ENCODE assay signal across 8 cellular contexts in genomic region chr2:88627055-88627855, GRCh38. TPM values are rescaled to one million over a fixed set of nuclear protein-coding genes. Genes with fewer than 3 reads are reported as not detected.
DNase-seq lines count a peak whose midpoint lies in the region; ATAC-seq lines count a peak whose summit lies in the region.

EIF2AK3 (minus strand) TSS chr2:88627464; CDS start chr2:88627274, 190 bp downstream.

- DNase-seq in C1 segment of cervical spinal cord (lab: John Stamatoyannopoulos, UW): peak; percentile 82 to 100 (median 99)
- DNase-seq in NCI-H748 treated with DMSO at 0.1 percent for 48 hours (lab: John Stamatoyannopoulos, UW): peak; percentile 98
- peak; percentile 78 to 96 for DNase-seq in activated CD4-positive, alpha-beta T cell treated with anti-CD3 and anti-CD28 coated beads, Interleukin-2, amount 50 U/mL, for 24 hours (ENCODE audit: low read depth in 1 of 2, low spot score in 1 of 2)
- peak; percentile 100 for DNase-seq in dedifferentiated amniotic fluid mesenchymal stem cell (ENCODE audit: extremely low spot score)
- DNase-seq in left lobe of liver (ENCODE audit: low spot score): peak; percentile 100
- peak; percentile 92 for DNase-seq in stimulated activated CD4-positive, alpha-beta T cell treated with anti-CD3 and anti-CD28 coated beads, Interleukin-2, amount 100 ng/mL, for 4 hours (ENCODE audit: low read depth)

- ATAC-seq in GM19372 (IDR thresholded peaks at IDR 0.05; ENCODE audit: low read depth, unreplicated experiment) (peak; percentile 83), HG03558 (IDR thresholded peaks at IDR 0.05; ENCODE audit: extremely low read depth, unreplicated experiment) (peak; percentile 85), left lobe of liver (peak; percentile 88)

RNA-seq across cellular contexts. Expression of gene EIF2AK3, which starts in this region (rescaled TPM):
- 11.8 TPM for total RNA-seq in left lobe of liver

Comparison
In these comparisons a context has a peak if more than half of its experiments do, and no peak if none do; other contexts are left out.
1. Peak in every context shown above with its lines: DNase-seq and ATAC-seq.